Comparison of ENCODE assay signal across 13 cellular contexts in the genomic region with DNA sequence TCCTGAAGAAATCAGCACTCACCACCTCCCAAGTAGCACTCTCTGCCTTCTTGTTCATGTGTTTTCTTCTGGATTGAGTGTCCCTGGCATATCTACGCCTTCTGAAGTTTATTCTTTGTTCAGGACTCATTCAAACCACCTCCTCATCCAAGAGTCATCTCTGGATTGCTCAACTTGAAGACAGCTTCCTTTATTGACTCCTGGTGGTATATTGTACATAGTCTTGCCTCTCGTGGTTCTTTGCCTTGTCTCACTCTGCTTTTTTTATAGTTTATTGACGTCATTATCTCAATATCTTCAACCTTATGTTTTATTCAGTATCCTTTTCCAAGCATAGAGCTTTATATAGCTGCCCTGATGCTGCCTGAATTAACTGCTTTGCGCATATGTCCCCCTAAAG.
DNase-seq lines count a peak whose midpoint lies in the region; ATAC-seq and TF ChIP-seq lines count a peak whose summit lies in the region.
"Had no signal": no experiment of that assay in that cellular context is flagged by ENCODE, and none has a peak within 500 bp of the region (broad histone marks: within the 10 kb centered on the region; RNA-seq: fewer than 3 reads in every experiment).

No MANE protein-coding gene starts in this region.

- peaks cover 2% of the 10 kb centered on the region for H3K4me1 Mint-ChIP-seq in T-helper 17 cell

- no peaks in the 10 kb centered on the region for H3K36me3 Mint-ChIP-seq in T-helper 17 cell (ENCODE audit: low read depth)
- H3K36me3 Mint-ChIP-seq: activated CD4-positive, alpha-beta memory T cell treated with anti-CD3 and anti-CD28 coated beads for 36 hours; CD8-positive, alpha-beta T cell had no signal

- peaks cover 60% of the 10 kb centered on the region for H3K27me3 Mint-ChIP-seq in T-helper 17 cell

- ATAC-seq in GM21367 (IDR thresholded peaks at IDR 0.05; ENCODE audit: unreplicated experiment) (peak; percentile 16), HG03432 (IDR thresholded peaks at IDR 0.05; ENCODE audit: unreplicated experiment) (peak; percentile 26), T-helper 17 cell (no peak)
- ATAC-seq: CD8-positive, alpha-beta T cell had no signal

- no peak for TF ChIP-seq CTCF in astrocyte of the spinal cord (IDR thresholded peaks at IDR 0.05; ENCODE audit: low read depth, low read length)

- DNase-seq in EL = peak; percentile 18
- peak; percentile 6 for DNase-seq in astrocyte of the spinal cord (ENCODE audit: low read depth, low spot score)
- DNase-seq in NCI-H82 (lab: John Stamatoyannopoulos, UW) = no peak
- no peak for DNase-seq in cerebellar cortex (ENCODE audit: low spot score)
- no peak for DNase-seq in amniotic stem cell (lab: John Stamatoyannopoulos, UW)
- DNase-seq in T-helper 17 cell = no peak
- DNase-seq: activated CD4-positive, alpha-beta memory T cell treated with anti-CD3 and anti-CD28 coated beads for 36 hours; CD8-positive, alpha-beta T cell; H9; NCI-H2171 treated with DMSO at 0.1 percent for 48 hours had no signal

- in situ Hi-C loops in astrocyte of the spinal cord (cut with HindIII; ENCODE audit: low sequenced_read_pairs) = no loop called here

- no peak overlapping the region for H3K4me3 Mint-ChIP-seq in T-helper 17 cell
- H3K4me3 Mint-ChIP-seq: activated CD4-positive, alpha-beta memory T cell treated with anti-CD3 and anti-CD28 coated beads for 36 hours; CD8-positive, alpha-beta T cell; H9 had no signal

- no peak overlapping the region for H3K4me3 ChIP-seq in astrocyte of the spinal cord (ENCODE audit: low read depth, low read length)
- H3K4me3 ChIP-seq: SK-N-MC had no signal

- no peak overlapping the region for H3K27ac Mint-ChIP-seq in T-helper 17 cell
- H3K27ac Mint-ChIP-seq: activated CD4-positive, alpha-beta memory T cell treated with anti-CD3 and anti-CD28 coated beads for 36 hours; CD8-positive, alpha-beta T cell; H9 had no signal

- H3K9me3 ChIP-seq in T-helper 17 cell (ENCODE audit: control insufficient read depth, low read length, poor library complexity, severe bottlenecking) = no peaks in the 10 kb centered on the region

Comparison
In these comparisons a context has a peak if more than half of its experiments do, and no peak if none do; other contexts are left out.
1. DNase-seq: peak in EL (single experiment) and astrocyte of the spinal cord (single experiment); none in NCI-H82 (single experiment), cerebellar cortex (single experiment), amniotic stem cell (single experiment) and T-helper 17 cell (0 of 3).